ENCODE assay signal across 9 cellular contexts in genomic region chr13:29137016-29137415, GRCh38.
"Had no signal": no experiment of that assay in that cellular context is flagged by ENCODE, and none has a peak within 500 bp of the region (broad histone marks: within the 10 kb centered on the region; RNA-seq: fewer than 3 reads in every experiment).

No MANE protein-coding gene starts in this region.

- H2AFZ ChIP-seq: GM23248 had no signal

- H3K9me3 ChIP-seq: HAP-1 had no signal

- H3K4me3 ChIP-seq: GM23248, HAP-1, K562 had no signal

- DNase-seq: GM23248, GOT3, H7, HFFc6, IMR-90 had no signal

- ATAC-seq: HCT116, K562 had no signal

- H3K27ac Mint-ChIP-seq: HFFc6 had no signal

- H3K9ac ChIP-seq: GM23248 had no signal

- H3K27ac ChIP-seq: GM23248, HL-60 had no signal

- H3K4me3 Mint-ChIP-seq: HFFc6 had no signal

- H3K36me3 ChIP-seq: HAP-1 had no signal

- FAIRE-seq: K562 had no signal

- H3K4me1 ChIP-seq: HAP-1 had no signal
